8 cellular contexts compared by ENCODE assay signal in genomic region chr19:588093-588742, GRCh38. TPM values are rescaled to one million over a fixed set of nuclear protein-coding genes. Genes with fewer than 3 reads are reported as not detected.
A peak's percentile ranks its signal among the peaks of the same experiment; 100 is the strongest.
DNase-seq lines count a peak whose midpoint lies in the region; ATAC-seq, FAIRE-seq and TF ChIP-seq lines count a peak whose summit lies in the region.

No MANE protein-coding gene starts in this region.

- H3K9me3 ChIP-seq in ES-I3 (ENCODE audit: control insufficient read depth, insufficient read depth, low read length) = no peaks in the 10 kb centered on the region
- no peaks in the 10 kb centered on the region for H3K9me3 ChIP-seq in adipocyte (ENCODE audit: control insufficient read depth, low read length)
- H3K9me3 ChIP-seq in sigmoid colon = no peaks in the 10 kb centered on the region

- TF ChIP-seq CTCF in sigmoid colon (IDR thresholded peaks at IDR 0.05) = peak in 3 of 4 experiments; percentile 11 to 27 (median 17)

- TF ChIP-seq EP300 in sigmoid colon (IDR thresholded peaks at IDR 0.05) = no peak

- peaks cover 3% of the 10 kb centered on the region; the same call in 1 of the 2 replicates for H3K4me1 ChIP-seq in ES-I3 (ENCODE audit: insufficient read depth, low read length)
- H3K4me1 ChIP-seq in adipocyte (ENCODE audit: control insufficient read depth, insufficient read depth, low read length) = peaks cover 14% of the 10 kb centered on the region
- peaks cover 0 to 40% (median 29%) of the 10 kb centered on the region in 4 donors for H3K4me1 ChIP-seq in sigmoid colon

- FAIRE-seq in GM19239 (lab: Jason Lieb, UNC) = no peak

- DNase-seq in NCI-H1105 (lab: John Stamatoyannopoulos, UW) (peak; percentile 94), SK-N-DZ (ENCODE audit: low spot score) (peak; percentile 84), adipocyte (ENCODE audit: low read depth) (peak; percentile 93), left cardiac atrium (peak; percentile 82), sigmoid colon (peak; percentile 80), GM19239 (ENCODE audit: insufficient read length, low spot score) (no peak), germinal center (ENCODE audit: low spot score) (no peak)

- WGBS in sigmoid colon, 2 donors = 3 to 9% methylated on average over 41 of the region's 41 CpGs

- H3K36me3 ChIP-seq in ES-I3 (ENCODE audit: insufficient read depth, low read length) (no peaks in the 10 kb centered on the region), adipocyte (ENCODE audit: control insufficient read depth, insufficient read depth, low read length, severe bottlenecking) (peaks cover 5% of the 10 kb centered on the region), sigmoid colon (peaks cover 0 to 6% (median 4%) of the 10 kb centered on the region in 4 donors)

- peak; percentile 45 to 46 for ATAC-seq in left cardiac atrium

- no peak overlapping the region for H3K27ac ChIP-seq in sigmoid colon

- TF ChIP-seq POLR2A in sigmoid colon (IDR thresholded peaks at IDR 0.05) = no peak

- peaks cover 5% of the 10 kb centered on the region for H3K27me3 ChIP-seq in adipocyte (replicated peaks; ENCODE audit: control insufficient read depth, insufficient read depth, low read length)
- H3K27me3 ChIP-seq in sigmoid colon = peaks cover 40 to 88% (median 41%) of the 10 kb centered on the region in 3 donors

- intact Hi-C loops in left cardiac atrium (cut with DNase I) (loop anchor here in 1 of 2 donors (10.0 kb wide), 1 partner anchor 47 kb away; the partner anchor contains the start of genes FGF22 and POLRMT), sigmoid colon (cut with DNase I) (no loop called here)

- H3K9ac ChIP-seq in ES-I3 (ENCODE audit: low read depth, low read length) (peak overlapping the region; percentile 28; the same call in 1 of the 2 replicates), adipocyte (ENCODE audit: low read length) (no peak overlapping the region)

- H3K4me3 ChIP-seq in adipocyte (ENCODE audit: low read length) (no peak overlapping the region), sigmoid colon (no peak overlapping the region)

RNA-seq across cellular contexts. Expression of gene HCN2, which starts 1.5 kb away (rescaled TPM):
- polyA plus RNA-seq in SK-N-DZ (2014; cell fraction: cytosol; rRNA removed) = 2.9 and 3.2 TPM in 2 replicates
- polyA plus RNA-seq in SK-N-DZ (2014; cell fraction: nucleus; rRNA removed) = 3.0 and 5.0 TPM in 2 replicates
- total RNA-seq in left cardiac atrium = 1 to 10 TPM; 4.3 to 10.0 TPM
- total RNA-seq in sigmoid colon = under 1 TPM in 3 of 4 donors, not detected in 1; 0.36 to 0.55 (median 0.54) TPM
- polyA plus RNA-seq in sigmoid colon = under 1 TPM in 2 of 3 donors, not detected in 1; 0.23 to 0.39 TPM

RNA-seq across cellular contexts. Expression of gene BSG, which starts 15.8 kb away (rescaled TPM):
- 842 and 849 TPM in 2 replicates for polyA plus RNA-seq in SK-N-DZ (2014; cell fraction: cytosol; rRNA removed)
- polyA plus RNA-seq in SK-N-DZ (2014; cell fraction: nucleus; rRNA removed) = 345 and 387 TPM in 2 replicates
- total RNA-seq in left cardiac atrium (1,000 to 10,000 TPM in 1 of 2 donors, 100 to 1,000 TPM in 1; 847 to 1,152 TPM), sigmoid colon (100 to 1,000 TPM; 423 to 500 (median 482) TPM)
- 100 to 1,000 TPM; 218 to 715 (median 309) TPM for polyA plus RNA-seq in sigmoid colon

RNA-seq across cellular contexts. Expression of gene GZMM, which starts 44.4 kb away (rescaled TPM):
- not detected in 2 replicates for polyA plus RNA-seq in SK-N-DZ (2014; cell fraction: cytosol; rRNA removed)
- 0.89 TPM in 1 of 2 replicates, not detected in the other for polyA plus RNA-seq in SK-N-DZ (2014; cell fraction: nucleus; rRNA removed)
- 1 to 10 TPM in 1 of 2 donors, under 1 TPM in 1; 0.81 to 1.1 TPM for total RNA-seq in left cardiac atrium
- under 1 TPM in 1 of 4 donors, not detected in 3; 0.49 TPM for total RNA-seq in sigmoid colon
- polyA plus RNA-seq in sigmoid colon = 10 to 100 TPM in 1 of 3 donors, not detected in 2; 11.2 TPM

RNA-seq across cellular contexts. Expression of gene POLRMT, which starts 45.1 kb away (rescaled TPM):
- polyA plus RNA-seq in SK-N-DZ (2014; cell fraction: cytosol; rRNA removed) = 49.8 and 61.6 TPM in 2 replicates
- polyA plus RNA-seq in SK-N-DZ (2014; cell fraction: nucleus; rRNA removed) = 285 and 379 TPM in 2 replicates
- total RNA-seq in left cardiac atrium (10 to 100 TPM; 33.7 to 43.6 TPM), sigmoid colon (10 to 100 TPM; 18.2 to 26.3 (median 22.3) TPM)
- polyA plus RNA-seq in sigmoid colon = 10 to 100 TPM; 16.8 to 63.0 (median 30.3) TPM

RNA-seq across cellular contexts. Expression of gene FGF22, which starts 51.5 kb away (rescaled TPM):
- 1.8 TPM in 1 of 2 replicates, not detected in the other for polyA plus RNA-seq in SK-N-DZ (2014; cell fraction: cytosol; rRNA removed)
- 1.5 and 3.3 TPM in 2 replicates for polyA plus RNA-seq in SK-N-DZ (2014; cell fraction: nucleus; rRNA removed)
- total RNA-seq in left cardiac atrium (under 1 TPM in 1 of 2 donors, not detected in 1; 0.44 TPM), sigmoid colon (1 to 10 TPM in 1 of 4 donors, under 1 TPM in 1, not detected in 2; 0.99 to 1.7 TPM)
- polyA plus RNA-seq in sigmoid colon = under 1 TPM in 1 of 3 donors, not detected in 2; 0.20 TPM

Comparison
In these comparisons a context has a peak if more than half of its experiments do, and no peak if none do; other contexts are left out.
1. DNase-seq: peak in NCI-H1105 (single experiment), SK-N-DZ (single experiment), adipocyte (single experiment), left cardiac atrium (single experiment) and sigmoid colon (single experiment); none in GM19239 (single experiment) and germinal center (single experiment).